Comparison of ENCODE assay signal across 25 cellular contexts in genomic region chr5:37565067-37565670, GRCh38.
DNase-seq lines count a peak whose midpoint lies in the region; ATAC-seq and TF ChIP-seq lines count a peak whose summit lies in the region.
"Had no signal": no experiment of that assay in that cellular context is flagged by ENCODE, and none has a peak within 500 bp of the region (broad histone marks: within the 10 kb centered on the region; RNA-seq: fewer than 3 reads in every experiment).

No MANE protein-coding gene starts in this region.

- H3K4me1 ChIP-seq in IMR-90 (ENCODE audit: control insufficient read depth, insufficient read depth, low read length) (no peaks in the 10 kb centered on the region), upper lobe of left lung (no peaks in the 10 kb centered on the region)
- H3K4me1 ChIP-seq: BLaER1 treated with 17β-estradiol and CSF1 and Interleukin-3, amounts not matched to agents 10 nM and 100 nM had no signal

- TF ChIP-seq EP300 in upper lobe of left lung (IDR thresholded peaks at IDR 0.05) = no peak

- H3K4me3 ChIP-seq in IMR-90 (ENCODE audit: insufficient read depth, low read depth, low read length) (no peak overlapping the region), astrocyte of the spinal cord (ENCODE audit: low read depth, low read length) (no peak overlapping the region), upper lobe of left lung (no peak overlapping the region)
- H3K4me3 ChIP-seq: BLaER1 treated with 17β-estradiol and CSF1 and Interleukin-3, amounts not matched to agents 10 nM and 100 nM; SJCRH30 had no signal

- peaks cover 18% of the 10 kb centered on the region for H3K4me1 Mint-ChIP-seq in mesothelial cell of epicardium
- H3K4me1 Mint-ChIP-seq: IgD-negative memory B cell had no signal

- DNase-seq in EH (ENCODE audit: low read depth) (peak; percentile 47), IMR-90 (peak; percentile 35), astrocyte of the spinal cord (ENCODE audit: low read depth, low spot score) (peak; percentile 4), mesothelial cell of epicardium (ENCODE audit: low spot score in 2 of 2, unreplicated experiment in 2 of 2) (no peak), left lobe of liver (ENCODE audit: low spot score) (no peak), OCI-M2 (lab: John Stamatoyannopoulos, UW; ENCODE audit: unreplicated experiment) (no peak), upper lobe of left lung (no peak), occipital lobe (lab: John Stamatoyannopoulos, UW) (no peak)
- DNase-seq: ACHN; Calu3; CD8-positive, alpha-beta T cell; EL; GF-D8; H7; Karpas-422; MV-4-11; NCI-H1105 treated with DMSO at 0.1 percent for 48 hours; NCI-H2029 treated with DMSO at 0.1 percent for 48 hours; NCI-H226; NCI-H510A treated with DMSO at 0.1 percent for 48 hours; NCI-H748 treated with DMSO at 0.1 percent for 48 hours; SJCRH30 had no signal

- no peak overlapping the region for H3K18ac ChIP-seq in IMR-90 (ENCODE audit: low read depth, low read length)

- peak; percentile 64 for ATAC-seq in IMR-90 (ENCODE audit: low read depth)
- no peak for ATAC-seq in left lobe of liver
- no peak for ATAC-seq in upper lobe of left lung (ENCODE audit: low FRiP score in 2 of 2)
- ATAC-seq: CD8-positive, alpha-beta T cell; Panc1 had no signal

- no peak overlapping the region for H2BK15ac ChIP-seq in IMR-90 (ENCODE audit: low read depth, low read length)

- H3K9ac ChIP-seq in IMR-90 (ENCODE audit: low read depth, low read length) = no peak overlapping the region
- H3K9ac ChIP-seq: BLaER1 treated with 17β-estradiol and CSF1 and Interleukin-3, amounts not matched to agents 10 nM and 100 nM had no signal

- in situ Hi-C loops in IMR-90 (cut with MboI; ENCODE audit: low sequenced_read_pairs) = no loop called here
- in situ Hi-C loops in astrocyte of the spinal cord (cut with HindIII; ENCODE audit: low sequenced_read_pairs) = no loop called here

- H2BK5ac ChIP-seq in IMR-90 (ENCODE audit: low read depth, low read length, poor library complexity, severe bottlenecking) = no peak overlapping the region

- dilution Hi-C loops in IMR-90 (cut with HindIII; ENCODE audit: low sequenced_read_pairs, unreplicated experiment) = no loop called here

- H3K36me3 ChIP-seq in IMR-90 (ENCODE audit: control insufficient read depth, insufficient read depth, low read length) (no peaks in the 10 kb centered on the region), upper lobe of left lung (no peaks in the 10 kb centered on the region)
- H3K36me3 ChIP-seq: SJCRH30 had no signal

- H3K27ac ChIP-seq in IMR-90 (ENCODE audit: insufficient read depth, low read length) (no peak overlapping the region), upper lobe of left lung (no peak overlapping the region)
- H3K27ac ChIP-seq: BLaER1 treated with 17β-estradiol and CSF1 and Interleukin-3, amounts not matched to agents 10 nM and 100 nM; SJCRH30 had no signal

- H3K9me3 Mint-ChIP-seq in mesothelial cell of epicardium = no peaks in the 10 kb centered on the region
- H3K9me3 Mint-ChIP-seq: CD8-positive, alpha-beta T cell; IgD-negative memory B cell had no signal

- no peaks in the 10 kb centered on the region for H4K20me1 ChIP-seq in IMR-90 (ENCODE audit: insufficient read depth, low read length)
- H4K20me1 ChIP-seq: BLaER1 treated with 17β-estradiol and CSF1 and Interleukin-3, amounts not matched to agents 10 nM and 100 nM had no signal

- TF ChIP-seq CTCF in IMR-90 (conservative IDR thresholded peaks at IDR 0.05; ENCODE audit: low read depth, low read length) (no peak), astrocyte of the spinal cord (IDR thresholded peaks at IDR 0.05; ENCODE audit: low read depth, low read length) (no peak), mesothelial cell of epicardium (IDR thresholded peaks at IDR 0.05; ENCODE audit: unreplicated experiment) (no peak), upper lobe of left lung (IDR thresholded peaks at IDR 0.05) (no peak)

- H3K14ac ChIP-seq in IMR-90 (replicated peaks; ENCODE audit: low read depth, low read length) = no peak overlapping the region

- no peak overlapping the region for H4K91ac ChIP-seq in IMR-90 (ENCODE audit: insufficient read depth, low read depth, low read length)

- TF ChIP-seq POLR2A in IMR-90 (IDR thresholded peaks at IDR 0.05; ENCODE audit: low read depth, low read length) (no peak), upper lobe of left lung (IDR thresholded peaks at IDR 0.05) (no peak)

- TF ChIP-seq RAD21 in IMR-90 (IDR thresholded peaks at IDR 0.05; ENCODE audit: low read length) = no peak

- H2BK120ac ChIP-seq in IMR-90 (ENCODE audit: low read depth, low read length) = no peak overlapping the region

- no peaks in the 10 kb centered on the region; a peak in 1 of 4 replicates for H3K79me1 ChIP-seq in IMR-90 (ENCODE audit: low read depth in 1 of 2, low read length in 2 of 2)

- no peak overlapping the region for H4K5ac ChIP-seq in IMR-90 (ENCODE audit: low read depth, low read length)

- no peak overlapping the region for H3K4me3 Mint-ChIP-seq in mesothelial cell of epicardium
- H3K4me3 Mint-ChIP-seq: CD8-positive, alpha-beta T cell; IgD-negative memory B cell had no signal

- no peak overlapping the region for H4K8ac ChIP-seq in IMR-90 (ENCODE audit: low read depth in 2 of 2, low read length in 2 of 2)

- intact Hi-C loops in IMR-90 (cut with micrococcal nuclease) = no loop called here

- H3K9me3 ChIP-seq in IMR-90 (ENCODE audit: control insufficient read depth, insufficient read depth, low read length) (no peaks in the 10 kb centered on the region), upper lobe of left lung (no peaks in the 10 kb centered on the region)
- H3K9me3 ChIP-seq: SJCRH30 had no signal

- POLR2A ChIA-PET in IMR-90 (lab: Charles Lee; ENCODE audit: unreplicated experiment) = interaction anchor here (0.5 kb wide), 1 partner anchor 55 kb away, joined by 8 read pairs; no protein-coding TSS in a partner anchor

- H3K27me3 ChIP-seq in IMR-90 (ENCODE audit: control insufficient read depth, insufficient read depth, low read length) (no peaks in the 10 kb centered on the region), upper lobe of left lung (no peaks in the 10 kb centered on the region)
- H3K27me3 ChIP-seq: BLaER1 treated with 17β-estradiol and CSF1 and Interleukin-3, amounts not matched to agents 10 nM and 100 nM; SJCRH30 had no signal

- no peak overlapping the region for H2AK9ac ChIP-seq in IMR-90 (replicated peaks; ENCODE audit: low read depth, low read length, poor library complexity)

- peak overlapping the region; percentile 10 for H3K27ac Mint-ChIP-seq in mesothelial cell of epicardium
- H3K27ac Mint-ChIP-seq: CD8-positive, alpha-beta T cell; IgD-negative memory B cell had no signal

- no CpG with 5 or more reads among the region's 2 CpGs for WGBS in IMR-90 (ENCODE audit: extremely low coverage in 2 of 2, insufficient read length in 1 of 2), 2 experiments
- 66 to 78% methylated on average over 2 of the region's 2 CpGs for WGBS in upper lobe of left lung, 2 donors

- H3K56ac ChIP-seq in IMR-90 (ENCODE audit: extremely low read depth, insufficient read depth, low read length) = no peak overlapping the region

- H3K9me1 ChIP-seq in IMR-90 (ENCODE audit: insufficient read depth, low read length) = no peaks in the 10 kb centered on the region

- no TSS peak for BruUV-seq in IMR-90 (replicated peaks; lab: Mats Ljungman, UMichigan)

- H2AK5ac ChIP-seq in IMR-90 (ENCODE audit: low read depth, low read length) = no peak overlapping the region

- H2AFZ ChIP-seq in IMR-90 (replicated peaks; ENCODE audit: low read length, poor library complexity) = no peak overlapping the region

- no peak overlapping the region for H3K23ac ChIP-seq in IMR-90 (ENCODE audit: low read depth, low read length)

- peaks cover 6% of the 10 kb centered on the region for H3K27me3 Mint-ChIP-seq in mesothelial cell of epicardium (ENCODE audit: low read depth)
- H3K27me3 Mint-ChIP-seq: IgD-negative memory B cell had no signal

- no peak overlapping the region for H2BK20ac ChIP-seq in IMR-90 (ENCODE audit: low read depth, low read length)

- H3K36me3 Mint-ChIP-seq in mesothelial cell of epicardium = peaks cover 2% of the 10 kb centered on the region

- CTCF ChIA-PET in IMR-90 (lab: Yijun Ruan, JAX) = interaction anchor here (0.9 kb wide), 1 partner anchor 152 kb away, joined by 6 read pairs; no protein-coding TSS in a partner anchor

- no peak overlapping the region for H3K4me2 ChIP-seq in IMR-90 (ENCODE audit: low read depth, low read length)
- H3K4me2 ChIP-seq: BLaER1 treated with 17β-estradiol and CSF1 and Interleukin-3, amounts not matched to agents 10 nM and 100 nM had no signal

- no peak overlapping the region for H3K4ac ChIP-seq in IMR-90 (ENCODE audit: low read depth, low read length)

TF ChIP-seq in IMR-90, 13 proteins besides CTCF, POLR2A, EP300 and RAD21:
- TF ChIP-seq MAZ (IDR thresholded peaks at IDR 0.05; ENCODE audit: borderline replicate concordance, low read depth, low read length) (no peak), MAFK (IDR thresholded peaks at IDR 0.05; ENCODE audit: low read depth, low read length) (peak; percentile 91), CHD1 (IDR thresholded peaks at IDR 0.05; ENCODE audit: low read depth, low read length) (no peak)

Comparison
In these comparisons a context has a peak if more than half of its experiments do, and no peak if none do; other contexts are left out.
1. DNase-seq: peak in EH (single experiment), IMR-90 (single experiment) and astrocyte of the spinal cord (single experiment); none in mesothelial cell of epicardium (0 of 2), left lobe of liver (single experiment), OCI-M2 (single experiment), upper lobe of left lung (0 of 2) and occipital lobe (single experiment).